In the genomic region with DNA sequence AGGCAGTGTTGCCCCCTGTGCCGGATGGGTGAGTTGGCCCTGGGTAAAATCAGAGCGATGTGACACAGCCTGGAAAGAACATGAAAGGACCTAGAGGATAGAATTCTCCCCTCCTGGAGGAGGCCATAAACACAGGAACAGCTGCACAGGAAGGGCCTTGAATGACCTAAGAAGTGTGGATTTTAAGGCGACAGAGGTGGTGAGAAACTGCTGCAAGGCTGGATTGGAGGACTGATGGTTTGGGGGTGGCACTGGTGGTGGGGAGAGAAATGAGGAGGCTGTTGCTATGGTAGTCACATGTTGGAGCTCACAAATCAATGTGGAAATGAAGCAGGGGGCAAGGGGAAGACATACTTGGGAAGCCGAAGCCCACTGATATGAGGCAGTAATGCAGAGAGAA, we compare ENCODE assay signal across 8 cellular contexts. TPM values are rescaled to one million over a fixed set of nuclear protein-coding genes. Genes with fewer than 3 reads are reported as not detected.
A peak's percentile ranks its signal among the peaks of the same experiment; 100 is the strongest.
DNase-seq lines count a peak whose midpoint lies in the region; ATAC-seq and TF ChIP-seq lines count a peak whose summit lies in the region.

No MANE protein-coding gene starts in this region.

- intact Hi-C loops in right lobe of liver (cut with DNase I) = no loop called here

- DNase-seq in activated T-cell treated with anti-CD3 and anti-CD28 coated beads, Interleukin-2, amount 50 U/mL, for 4 hours = no peak
- no peak for DNase-seq in activated T-cell treated with anti-CD3 and anti-CD28 coated beads for 4 hours
- no peak for DNase-seq in right lobe of liver
- no peak for DNase-seq in tibial nerve (ENCODE audit: low spot score in 2 of 2)
- no peak for DNase-seq in hypothalamus (lab: John Stamatoyannopoulos, UW)
- no peak for DNase-seq in ACHN
- no peak for DNase-seq in GF-D8 (lab: John Stamatoyannopoulos, UW)

- TF ChIP-seq POLR2A in right lobe of liver (IDR thresholded peaks at IDR 0.05) = no peak
- TF ChIP-seq POLR2A in tibial nerve (IDR thresholded peaks at IDR 0.05) = no peak

- in situ Hi-C loops in ACHN (cut with HindIII; ENCODE audit: low pct_ligation_motif_present, low pct_unique_long_range_greater_than_20kb, low sequenced_read_pairs) = no loop called here

- no peaks in the 10 kb centered on the region for H3K9me3 Mint-ChIP-seq in activated T-cell treated with anti-CD3 and anti-CD28 coated beads, Interleukin-2, amount 50 U/mL, for 4 hours

- TF ChIP-seq CTCF in right lobe of liver (IDR thresholded peaks at IDR 0.05) (no peak), tibial nerve (IDR thresholded peaks at IDR 0.05) (no peak)

- no peak for TF ChIP-seq EP300 in tibial nerve (IDR thresholded peaks at IDR 0.05)

- H3K9me3 ChIP-seq in right lobe of liver (no peaks in the 10 kb centered on the region), tibial nerve (no peaks in the 10 kb centered on the region)

- peak overlapping the region; percentile 69 for H3K27ac ChIP-seq in angular gyrus (ENCODE audit: low read depth, low read length)
- H3K27ac ChIP-seq in right lobe of liver = peak overlapping the region; percentile 82 to 98 (median 95)
- peak overlapping the region; percentile 85 to 97 (median 94) for H3K27ac ChIP-seq in tibial nerve

- no peaks in the 10 kb centered on the region for H3K36me3 Mint-ChIP-seq in activated T-cell treated with anti-CD3 and anti-CD28 coated beads, Interleukin-2, amount 50 U/mL, for 4 hours (ENCODE audit: insufficient read depth)

- H3K4me1 ChIP-seq in right lobe of liver (peaks cover 0 to 42% (median 11%) of the 10 kb centered on the region in 4 donors), tibial nerve (peaks cover 0 to 59% (median 26%) of the 10 kb centered on the region in 4 donors)

- peaks cover 47% of the 10 kb centered on the region for H3K4me1 Mint-ChIP-seq in activated T-cell treated with anti-CD3 and anti-CD28 coated beads, Interleukin-2, amount 50 U/mL, for 4 hours (ENCODE audit: low read depth)

- ATAC-seq in activated T-cell treated with anti-CD3 and anti-CD28 coated beads, Interleukin-2, amount 50 U/mL, for 4 hours = no peak
- peak in 1 of 4 donors; percentile 1 for ATAC-seq in right lobe of liver

- H3K4me3 Mint-ChIP-seq in activated T-cell treated with anti-CD3 and anti-CD28 coated beads, Interleukin-2, amount 50 U/mL, for 4 hours = peak overlapping the region; percentile 72

- no peaks in the 10 kb centered on the region for H3K36me3 ChIP-seq in right lobe of liver
- H3K36me3 ChIP-seq in tibial nerve = no peaks in the 10 kb centered on the region

- H3K27me3 Mint-ChIP-seq in activated T-cell treated with anti-CD3 and anti-CD28 coated beads, Interleukin-2, amount 50 U/mL, for 4 hours (ENCODE audit: low read depth) = no peaks in the 10 kb centered on the region

- H3K27me3 ChIP-seq in right lobe of liver (no peaks in the 10 kb centered on the region), tibial nerve (no peaks in the 10 kb centered on the region)

- WGBS in right lobe of liver (ENCODE audit: insufficient coverage, low coverage, low lambda C conversion rate, missing lambda C conversion rate) = 76% methylated on average over 3 of the region's 4 CpGs
- 58% methylated on average over 4 of the region's 4 CpGs for WGBS in tibial nerve, 2 donors

- H3K4me3 ChIP-seq in right lobe of liver (peak overlapping the region in 1 of 3 donors; percentile 43), tibial nerve (no peak overlapping the region)

RNA-seq across cellular contexts. Expression of a gene that starts 13.8 kb away (rescaled TPM):
- total RNA-seq in activated T-cell treated with anti-CD3 and anti-CD28 coated beads, Interleukin-2, amount 50 U/mL, for 4 hours = 10 to 100 TPM; 13.1 to 20.6 (median 18.2) TPM
- total RNA-seq in right lobe of liver = under 1 TPM in 5 of 6 experiments, not detected in 1; 0.05 to 0.43 (median 0.07) TPM
- not detected for total RNA-seq in tibial nerve

RNA-seq across cellular contexts. Expression of a gene that starts 25.2 kb away (rescaled TPM):
- 10 to 100 TPM; 88.9 to 96.6 (median 95.1) TPM for total RNA-seq in activated T-cell treated with anti-CD3 and anti-CD28 coated beads, Interleukin-2, amount 50 U/mL, for 4 hours
- 10 to 100 TPM in 5 of 6 experiments, 1 to 10 TPM in 1; 6.7 to 43.4 (median 17.4) TPM for total RNA-seq in right lobe of liver
- 10 to 100 TPM; 48.3 to 72.8 (median 66.0) TPM for total RNA-seq in tibial nerve

Comparison
In these comparisons a context has a peak if more than half of its experiments do, and no peak if none do; other contexts are left out.
1. RNA of a gene that starts 13.8 kb away (total RNA-seq): 13.1 to 20.6 TPM in activated T-cell treated with anti-CD3 and anti-CD28 coated beads, Interleukin-2, amount 50 U/mL, for 4 hours; 0.05 to 0.43 TPM in right lobe of liver and not detected in tibial nerve; every median in the first group is over 4 times any median in the second.
2. Peak in every context shown above with its lines, with median percentiles within 50 percentile points of each other: H3K27ac ChIP-seq.